ENCODE assay signal across 1 cellular context in genomic region chr18:48997681-48997984, GRCh38.
TF ChIP-seq lines count a peak whose summit lies in the region.

No MANE protein-coding gene starts in this region.

TF ChIP-seq in GM23338, 12 proteins besides CTCF, POLR2A, EP300 and RAD21 (continued from another document):
- TF ChIP-seq ZNF462 (CRISPR knock-in tag; IDR thresholded peaks at IDR 0.05) (no peak), REST (IDR thresholded peaks at IDR 0.05; ENCODE audit: unreplicated experiment) (no peak), CREB1 (CRISPR knock-in tag; IDR thresholded peaks at IDR 0.05; ENCODE audit: low read depth) (no peak), POLR2AphosphoS5 (IDR thresholded peaks at IDR 0.05; ENCODE audit: low read depth) (no peak), ZNF114 (CRISPR knock-in tag; IDR thresholded peaks at IDR 0.05) (no peak), EZH2phosphoT487 (IDR thresholded peaks at IDR 0.05; ENCODE audit: unreplicated experiment) (no peak)
